ENCODE assay signal across 10 cellular contexts in genomic region chr22:21420180-21420763, GRCh38. TPM values are rescaled to one million over a fixed set of nuclear protein-coding genes. Genes with fewer than 3 reads are reported as not detected.
DNase-seq lines count a peak whose midpoint lies in the region; ATAC-seq, FAIRE-seq and TF ChIP-seq lines count a peak whose summit lies in the region.
"Not testable (repeated sequence)": the region's sequence is repeated elsewhere in the genome, so short reads cannot be mapped to it uniquely, and the experiment has no call there.
"Had no signal": no experiment of that assay in that cellular context is flagged by ENCODE, and none has a peak within 500 bp of the region (broad histone marks: within the 10 kb centered on the region; RNA-seq: fewer than 3 reads in every experiment).

No MANE protein-coding gene starts in this region.

- peak; percentile 58 for FAIRE-seq in RCC 7860 (lab: Jason Lieb, UNC)

- H3K4me1 ChIP-seq in DND-41 (ENCODE audit: insufficient read depth, low read length); body of pancreas; smooth muscle cell (ENCODE audit: low read depth): not testable (repeated sequence)

- H3K27me3 ChIP-seq in DND-41 (ENCODE audit: insufficient read depth, low read length, poor library complexity); body of pancreas; smooth muscle cell (ENCODE audit: low read depth): not testable (repeated sequence)

- H3K9ac ChIP-seq in DND-41 (ENCODE audit: low read depth, low read length); smooth muscle cell (ENCODE audit: low read depth): not testable (repeated sequence)

- intact Hi-C loops in body of pancreas (cut with DNase I): not testable (repeated sequence)

- not testable (repeated sequence) for H3K9me3 ChIP-seq in DND-41 (ENCODE audit: insufficient read depth, low read length, severe bottlenecking); body of pancreas; smooth muscle cell (replicated peaks; ENCODE audit: low read depth)

- not testable (repeated sequence) for H3F3A ChIP-seq in smooth muscle cell (ENCODE audit: low read depth)

- H4K20me1 ChIP-seq in DND-41 (ENCODE audit: insufficient read depth, low read length); smooth muscle cell (ENCODE audit: low read depth): not testable (repeated sequence)

- not testable (repeated sequence) for H3K4me2 ChIP-seq in DND-41 (ENCODE audit: insufficient read depth, low read length)
- H3K4me2 ChIP-seq in smooth muscle cell: peak overlapping the region; percentile 77

- POLR2A ChIA-PET in activated CD8-positive, alpha-beta T cell treated with anti-CD3 and anti-CD28 coated beads, Interleukin-2, amount 10 ng/mL, durations not matched to agents 7 days and 5 days (lab: Charles Lee): not testable (repeated sequence)

- not testable (repeated sequence) for H3K27ac ChIP-seq in DND-41 (ENCODE audit: low read length); body of pancreas
- peak overlapping the region; percentile 49 for H3K27ac ChIP-seq in smooth muscle cell (ENCODE audit: low read depth)

- H3K36me3 Mint-ChIP-seq in activated CD8-positive, alpha-beta T cell treated with anti-CD3 and anti-CD28 coated beads, Interleukin-2, amount 10 ng/mL, durations not matched to agents 7 days and 5 days (ENCODE audit: low read depth); immature natural killer cell; naive B cell: not testable (repeated sequence)

- not testable (repeated sequence) for H3K9me3 Mint-ChIP-seq in activated CD8-positive, alpha-beta T cell treated with anti-CD3 and anti-CD28 coated beads, Interleukin-2, amount 10 ng/mL, durations not matched to agents 7 days and 5 days (ENCODE audit: insufficient read depth); immature natural killer cell; naive B cell

- H3K4me3 Mint-ChIP-seq in activated CD8-positive, alpha-beta T cell treated with anti-CD3 and anti-CD28 coated beads, Interleukin-2, amount 10 ng/mL, durations not matched to agents 7 days and 5 days; immature natural killer cell; naive B cell: not testable (repeated sequence)

- CTCF ChIA-PET in activated CD8-positive, alpha-beta T cell treated with anti-CD3 and anti-CD28 coated beads, Interleukin-2, amount 10 ng/mL, durations not matched to agents 7 days and 5 days (lab: Charles Lee): not testable (repeated sequence)

- not testable (repeated sequence) for H3K36me3 ChIP-seq in DND-41 (ENCODE audit: insufficient read depth, low read length); body of pancreas (replicated peaks in 1 of 2; ENCODE audit: insufficient read depth in 1 of 2, low read depth in 2 of 2); smooth muscle cell (ENCODE audit: low read depth)

- not testable (repeated sequence) for H3K4me3 ChIP-seq in DND-41 (ENCODE audit: low read depth in 1 of 2, low read length in 2 of 2); body of pancreas
- H3K4me3 ChIP-seq in smooth muscle cell: peak overlapping the region; percentile 32

- not testable (repeated sequence) for TF ChIP-seq POLR2A in body of pancreas (IDR thresholded peaks at IDR 0.05)

- not testable (repeated sequence) for H3K4me1 Mint-ChIP-seq in activated CD8-positive, alpha-beta T cell treated with anti-CD3 and anti-CD28 coated beads, Interleukin-2, amount 10 ng/mL, durations not matched to agents 7 days and 5 days (ENCODE audit: low read depth); immature natural killer cell; naive B cell

- H2AFZ ChIP-seq in DND-41 (ENCODE audit: low read depth, low read length); smooth muscle cell (ENCODE audit: low read depth): not testable (repeated sequence)

- WGBS in body of pancreas, 2 donors: 0 to 3% methylated on average over 2 to 5 of the region's 19 CpGs
- 7% methylated on average over 8 of the region's 19 CpGs for WGBS in smooth muscle cell (ENCODE audit: low lambda C conversion rate)

- not testable (repeated sequence) for H3K27ac Mint-ChIP-seq in activated CD8-positive, alpha-beta T cell treated with anti-CD3 and anti-CD28 coated beads, Interleukin-2, amount 10 ng/mL, durations not matched to agents 7 days and 5 days; immature natural killer cell; naive B cell

- not testable (repeated sequence) for DNase-seq in DND-41; RCC 7860 (ENCODE audit: low spot score); smooth muscle cell (lab: John Stamatoyannopoulos, UW; ENCODE audit: unreplicated experiment)
- DNase-seq in activated CD8-positive, alpha-beta T cell treated with anti-CD3 and anti-CD28 coated beads, Interleukin-2, amount 10 ng/mL, durations not matched to agents 7 days and 5 days: peak; percentile 15
- DNase-seq in body of pancreas: peak; percentile 14 to 45 (median 27)
- DNase-seq in immature natural killer cell: peak; percentile 12 to 19 (median 16)
- DNase-seq in naive B cell: peak; percentile 14

- TF ChIP-seq CTCF in DND-41 (IDR thresholded peaks at IDR 0.05; ENCODE audit: borderline replicate concordance, extremely low read depth, low read length, poor library complexity, severe bottlenecking); body of pancreas (IDR thresholded peaks at IDR 0.05); smooth muscle cell (IDR thresholded peaks at IDR 0.05; ENCODE audit: borderline replicate concordance, insufficient read depth, poor library complexity, severe bottlenecking): not testable (repeated sequence)

- H3K27me3 Mint-ChIP-seq in activated CD8-positive, alpha-beta T cell treated with anti-CD3 and anti-CD28 coated beads, Interleukin-2, amount 10 ng/mL, durations not matched to agents 7 days and 5 days (ENCODE audit: low read depth); immature natural killer cell (ENCODE audit: low read depth in 3 of 3); naive B cell: not testable (repeated sequence)

- not testable (repeated sequence) for H3K79me2 ChIP-seq in DND-41 (ENCODE audit: insufficient read depth, low read length); smooth muscle cell (ENCODE audit: low read depth)

- ATAC-seq in DND-41 (ENCODE audit: insufficient read depth, low read depth) (peak; percentile 35), body of pancreas (peak; percentile 49), naive B cell (ENCODE audit: low read depth in 2 of 2) (peak; percentile 74)
- peak; percentile 47 for ATAC-seq in activated CD8-positive, alpha-beta T cell treated with anti-CD3 and anti-CD28 coated beads, Interleukin-2, amount 10 ng/mL, durations not matched to agents 7 days and 5 days

RNA-seq across cellular contexts. Expression of gene HIC2, which starts 3.1 kb away (rescaled TPM):
- total RNA-seq in activated CD8-positive, alpha-beta T cell treated with anti-CD3 and anti-CD28 coated beads, Interleukin-2, amount 10 ng/mL, durations not matched to agents 7 days and 5 days: 1 to 10 TPM; 4.1 to 4.8 TPM
- total RNA-seq in body of pancreas (1 to 10 TPM; 2.9 to 4.0 TPM), smooth muscle cell (8.5 and 9.5 TPM in 2 replicates)
- polyA plus RNA-seq in immature natural killer cell (under 1 TPM in 2 of 3 donors, not detected in 1; 0.36 to 0.41 TPM), naive B cell (ENCODE audit: low read depth in 6 of 6) (1 to 10 TPM in 1 of 6 donors, under 1 TPM in 5; 0.35 to 1.3 (median 0.60) TPM), smooth muscle cell (4.8 and 7.5 TPM in 2 replicates)

RNA-seq across cellular contexts. Expression of gene RIMBP3B, which starts 36.7 kb away (rescaled TPM):
- total RNA-seq in activated CD8-positive, alpha-beta T cell treated with anti-CD3 and anti-CD28 coated beads, Interleukin-2, amount 10 ng/mL, durations not matched to agents 7 days and 5 days: under 1 TPM; 0.18 to 0.68 TPM
- total RNA-seq in body of pancreas: not detected
- polyA plus RNA-seq in immature natural killer cell: under 1 TPM in 2 of 3 donors, not detected in 1; 0.12 to 0.52 TPM
- under 1 TPM in 4 of 6 donors, not detected in 2; 0.10 to 0.21 (median 0.16) TPM for polyA plus RNA-seq in naive B cell (ENCODE audit: low read depth in 6 of 6)
- not detected in 2 replicates for total RNA-seq in smooth muscle cell
- 0.02 and 0.24 TPM in 2 replicates for polyA plus RNA-seq in smooth muscle cell
- total RNA-seq: mononuclear cell had no signal
- polyA plus RNA-seq: keratinocyte, right cardiac atrium had no signal

RNA-seq across cellular contexts. Expression of gene TMEM191C, which starts 46.9 kb away (rescaled TPM):
- 1 to 10 TPM; 1.1 to 2.4 TPM for total RNA-seq in activated CD8-positive, alpha-beta T cell treated with anti-CD3 and anti-CD28 coated beads, Interleukin-2, amount 10 ng/mL, durations not matched to agents 7 days and 5 days
- total RNA-seq in body of pancreas: under 1 TPM in 1 of 2 donors, not detected in 1; 0.33 TPM
- 1 to 10 TPM; 1.7 to 2.5 (median 1.8) TPM for polyA plus RNA-seq in immature natural killer cell
- polyA plus RNA-seq in naive B cell (ENCODE audit: low read depth in 6 of 6): 1 to 10 TPM in 4 of 6 donors, under 1 TPM in 2; 0.62 to 2.5 (median 1.6) TPM
- total RNA-seq in smooth muscle cell: 0.40 and 3.2 TPM in 2 replicates
- polyA plus RNA-seq in smooth muscle cell: 1.4 and 6.0 TPM in 2 replicates
